In genomic region chr16:14974656-14975417, GRCh38 we compare ENCODE assay signal across 1 cellular context.
TF ChIP-seq lines count a peak whose summit lies in the region.

PDXDC1 (plus strand) TSS chr16:14975026; CDS start chr16:14975200, 174 bp downstream.

TF ChIP-seq in HEK293, 187 proteins besides CTCF, POLR2A, EP300 and RAD21 (continued from another document and continues in another):
- TF ChIP-seq PRDM2 (tag by site-specific recombination; IDR thresholded peaks at IDR 0.05; ENCODE audit: borderline replicate concordance) (0 out of 2 replicates have a peak, but pooled peaks have one; percentile 14), KLF9 (tag by site-specific recombination; IDR thresholded peaks at IDR 0.05; ENCODE audit: low read depth) (peak; percentile 64), PRDM10 (tag by site-specific recombination; IDR thresholded peaks at IDR 0.05) (peak; percentile 99), ZNF391 (tag by site-specific recombination; IDR thresholded peaks at IDR 0.05; ENCODE audit: borderline replicate concordance, low read depth) (peak; percentile 50; the same call in 1 of the 2 replicates), PATZ1 (tag by site-specific recombination; IDR thresholded peaks at IDR 0.05) (peak; percentile 79), ZNF660 (tag by site-specific recombination; IDR thresholded peaks at IDR 0.05) (peak; percentile 86; the same call in 1 of the 2 replicates), EGR2 (tag by site-specific recombination; IDR thresholded peaks at IDR 0.05; ENCODE audit: low read depth) (peak; percentile 72), ZNF449 (tag by site-specific recombination; IDR thresholded peaks at IDR 0.05) (peak; percentile 42; the same call in 1 of the 2 replicates), GLIS1 (tag by site-specific recombination; IDR thresholded peaks at IDR 0.05) (peak; percentile 38; the same call in 1 of the 2 replicates), ZBTB48 (tag by site-specific recombination; IDR thresholded peaks at IDR 0.05) (0 out of 2 replicates have a peak, but pooled peaks have one; percentile 55), ZBTB20 (tag by site-specific recombination; IDR thresholded peaks at IDR 0.05) (peak; percentile 98), ZNF366 (tag by site-specific recombination; conservative IDR thresholded peaks at IDR 0.05) (0 out of 2 replicates have a peak, but pooled peaks have one; percentile 29), HIC1 (tag by site-specific recombination; IDR thresholded peaks at IDR 0.05) (peak; percentile 98), HOXC10 (CRISPR knock-in tag; IDR thresholded peaks at IDR 0.05) (0 out of 2 replicates have a peak, but pooled peaks have one; percentile 90), OVOL3 (tag by site-specific recombination; IDR thresholded peaks at IDR 0.05) (peak; percentile 13; the same call in 1 of the 2 replicates), MZF1 (tag by site-specific recombination; IDR thresholded peaks at IDR 0.05; ENCODE audit: borderline replicate concordance) (peak; percentile 33; the same call in 1 of the 2 replicates), ZBTB11 (tag by site-specific recombination; conservative IDR thresholded peaks at IDR 0.05; ENCODE audit: low read depth) (peak; percentile 51; the same call in 1 of the 2 replicates), OSR2 (tag by site-specific recombination; IDR thresholded peaks at IDR 0.05) (peak; percentile 41; the same call in 1 of the 2 replicates), ZNF324 (tag by site-specific recombination; IDR thresholded peaks at IDR 0.05) (0 out of 2 replicates have a peak, but pooled peaks have one; percentile 40), ZNF561 (tag by site-specific recombination; IDR thresholded peaks at IDR 0.05; ENCODE audit: borderline replicate concordance) (peak; percentile 93), ZBTB26 (tag by site-specific recombination; optimal IDR thresholded peaks at IDR 0.05) (peak; percentile 99), ZNF2 (tag by site-specific recombination; IDR thresholded peaks at IDR 0.05) (peak; percentile 74), ZFHX2 (tag by site-specific recombination; conservative IDR thresholded peaks at IDR 0.05) (peak; percentile 64), ZNF692 (tag by site-specific recombination; IDR thresholded peaks at IDR 0.05) (peak; percentile 56), SP3 (tag by site-specific recombination; IDR thresholded peaks at IDR 0.05) (peak; percentile 89), ZXDB (tag by site-specific recombination; IDR thresholded peaks at IDR 0.05) (0 out of 2 replicates have a peak, but pooled peaks have one; percentile 31), ZNF394 (tag by site-specific recombination; IDR thresholded peaks at IDR 0.05; ENCODE audit: borderline replicate concordance) (peak; percentile 73; the same call in 1 of the 2 replicates), MYNN (tag by site-specific recombination; IDR thresholded peaks at IDR 0.05; ENCODE audit: borderline replicate concordance) (0 out of 2 replicates have a peak, but pooled peaks have one; percentile 34), ZNF610 (tag by site-specific recombination; IDR thresholded peaks at IDR 0.05; ENCODE audit: borderline replicate concordance) (peak; percentile 32; the same call in 1 of the 2 replicates)
